ENCODE assay signal across 9 cellular contexts in genomic region chr9:31585158-31585557, GRCh38.
"Had no signal": no experiment of that assay in that cellular context is flagged by ENCODE, and none has a peak within 500 bp of the region (broad histone marks: within the 10 kb centered on the region; RNA-seq: fewer than 3 reads in every experiment).

No MANE protein-coding gene starts in this region.

- H3K27ac Mint-ChIP-seq: HFFc6 had no signal

- DNase-seq: GM23248, GOT3, H7, H9, HCEC 1CT, HFFc6 had no signal

- ATAC-seq: HCT116 had no signal

- H3K4me3 Mint-ChIP-seq: H9, HFFc6 had no signal

- H3K9me3 Mint-ChIP-seq: H9 had no signal

- H2AFZ ChIP-seq: GM23248 had no signal

- FAIRE-seq: H54 had no signal

- H3K27ac ChIP-seq: GM23248 had no signal

- H3K9ac ChIP-seq: GM23248 had no signal

- H3K9me3 ChIP-seq: HAP-1 had no signal

- H3K4me3 ChIP-seq: GM23248, HAP-1 had no signal

- H3K36me3 ChIP-seq: HAP-1 had no signal

- H3K4me1 Mint-ChIP-seq: H9 had no signal
